14 cellular contexts compared by ENCODE assay signal in the genomic region with DNA sequence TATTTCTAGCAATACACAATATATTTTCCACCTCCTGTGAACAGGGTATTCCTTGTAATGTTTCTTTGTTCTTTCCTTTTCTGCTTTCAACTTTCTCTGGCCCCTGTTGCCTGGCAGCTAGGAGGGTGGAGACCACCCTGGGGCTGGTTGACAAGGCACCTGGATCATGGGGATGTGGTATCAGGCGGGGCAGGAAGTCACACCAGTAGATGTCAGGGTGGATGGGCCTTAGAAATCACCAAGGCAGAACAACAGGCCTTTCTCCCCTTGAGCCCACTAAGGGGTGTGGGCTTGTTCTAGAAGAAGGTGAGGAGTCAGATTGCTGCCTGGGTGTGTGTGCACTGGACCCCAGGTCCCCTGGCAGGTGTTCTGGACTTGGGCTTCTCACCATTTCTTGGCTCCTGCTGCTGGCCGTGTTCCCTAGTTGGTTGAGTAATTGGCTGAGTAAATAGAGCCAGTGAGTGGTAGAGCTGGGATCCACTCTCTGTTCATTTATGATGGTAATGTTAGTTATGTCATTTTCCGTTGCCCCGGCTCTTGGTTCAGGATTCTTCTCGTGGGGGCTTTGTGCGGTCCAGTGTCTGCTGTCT. TPM values are rescaled to one million over a fixed set of nuclear protein-coding genes. Genes with fewer than 3 reads are reported as not detected.
A peak's percentile ranks its signal among the peaks of the same experiment; 100 is the strongest.
DNase-seq lines count a peak whose midpoint lies in the region; ATAC-seq and TF ChIP-seq lines count a peak whose summit lies in the region.
"Had no signal": no experiment of that assay in that cellular context is flagged by ENCODE, and none has a peak within 500 bp of the region (broad histone marks: within the 10 kb centered on the region; RNA-seq: fewer than 3 reads in every experiment).

No MANE protein-coding gene starts in this region.

- peaks cover 48% of the 10 kb centered on the region for H3K4me1 Mint-ChIP-seq in activated CD8-positive, alpha-beta T cell treated with anti-CD3 and anti-CD28 coated beads, Interleukin-2, amount 10 ng/mL, durations not matched to agents 7 days and 5 days (ENCODE audit: low read depth)
- peaks cover 36% of the 10 kb centered on the region for H3K4me1 Mint-ChIP-seq in activated CD8-positive, alpha-beta T cell treated with anti-CD3 and anti-CD28 coated beads for 36 hours (ENCODE audit: low read depth)
- peaks cover 34% of the 10 kb centered on the region for H3K4me1 Mint-ChIP-seq in T-helper 17 cell

- no peaks in the 10 kb centered on the region for H3K36me3 ChIP-seq in uterus
- H3K36me3 ChIP-seq: cardiac muscle cell had no signal

- H3K27me3 Mint-ChIP-seq in activated CD8-positive, alpha-beta T cell treated with anti-CD3 and anti-CD28 coated beads, Interleukin-2, amount 10 ng/mL, durations not matched to agents 7 days and 5 days (ENCODE audit: low read depth), result no peaks in the 10 kb centered on the region
- no peaks in the 10 kb centered on the region for H3K27me3 Mint-ChIP-seq in activated CD8-positive, alpha-beta T cell treated with anti-CD3 and anti-CD28 coated beads for 36 hours
- no peaks in the 10 kb centered on the region for H3K27me3 Mint-ChIP-seq in T-helper 17 cell

- POLR2A ChIA-PET in activated CD8-positive, alpha-beta T cell treated with anti-CD3 and anti-CD28 coated beads, Interleukin-2, amount 10 ng/mL, durations not matched to agents 7 days and 5 days (lab: Charles Lee), result no interaction called here
- POLR2A ChIA-PET in activated CD8-positive, alpha-beta T cell treated with anti-CD3 and anti-CD28 coated beads for 36 hours (lab: Charles Lee), result interaction anchor here (0.9 kb wide), 1 partner anchor 25 kb away, joined by 3 read pairs; a partner anchor contains a TSS

- H3K4me1 ChIP-seq in uterus, result no peaks in the 10 kb centered on the region

- H3K9me3 ChIP-seq in T-helper 17 cell (ENCODE audit: control insufficient read depth, low read length, poor library complexity, severe bottlenecking) (no peaks in the 10 kb centered on the region), uterus (no peaks in the 10 kb centered on the region)
- H3K9me3 ChIP-seq: mucosa of descending colon, psoas muscle had no signal

- H3K36me3 Mint-ChIP-seq in activated CD8-positive, alpha-beta T cell treated with anti-CD3 and anti-CD28 coated beads, Interleukin-2, amount 10 ng/mL, durations not matched to agents 7 days and 5 days (ENCODE audit: low read depth), result peaks cover 9% of the 10 kb centered on the region
- H3K36me3 Mint-ChIP-seq in activated CD8-positive, alpha-beta T cell treated with anti-CD3 and anti-CD28 coated beads for 36 hours (ENCODE audit: low read depth), result peaks cover 5% of the 10 kb centered on the region
- H3K36me3 Mint-ChIP-seq in T-helper 17 cell (ENCODE audit: low read depth), result no peaks in the 10 kb centered on the region

- peak; percentile 33 for DNase-seq in activated CD8-positive, alpha-beta T cell treated with anti-CD3 and anti-CD28 coated beads, Interleukin-2, amount 10 ng/mL, durations not matched to agents 7 days and 5 days
- no peak for DNase-seq in activated CD8-positive, alpha-beta T cell treated with anti-CD3 and anti-CD28 coated beads for 36 hours
- DNase-seq in COR-L47 (lab: John Stamatoyannopoulos, UW), result peak; percentile 8
- DNase-seq in T-helper 17 cell, result no peak
- peak; percentile 86 for DNase-seq in left lobe of liver (ENCODE audit: low spot score)
- DNase-seq in cerebellum (ENCODE audit: low spot score), result no peak
- DNase-seq in uterus, result no peak
- DNase-seq: activated CD4-positive, CD25-positive, alpha-beta regulatory T cell treated with anti-CD3 and anti-CD28 coated beads, Interleukin-2, amount 50 U/mL, for 72 hours; HCEC 1CT; mucosa of descending colon; psoas muscle had no signal

- no peak for TF ChIP-seq POLR2A in uterus (IDR thresholded peaks at IDR 0.05)

- H3K4me3 ChIP-seq in uterus, result no peak overlapping the region
- H3K4me3 ChIP-seq: cardiac muscle cell, mucosa of descending colon, psoas muscle had no signal

- no peak for ATAC-seq in activated CD8-positive, alpha-beta T cell treated with anti-CD3 and anti-CD28 coated beads, Interleukin-2, amount 10 ng/mL, durations not matched to agents 7 days and 5 days
- no peak for ATAC-seq in activated CD8-positive, alpha-beta T cell treated with anti-CD3 and anti-CD28 coated beads for 36 hours
- no peak for ATAC-seq in T-helper 17 cell
- ATAC-seq in left lobe of liver, result peak; percentile 83
- ATAC-seq in HG02763 (IDR thresholded peaks at IDR 0.05; ENCODE audit: unreplicated experiment), result no peak
- ATAC-seq: mucosa of descending colon, Panc1, psoas muscle had no signal

- no peak for TF ChIP-seq CTCF in activated CD8-positive, alpha-beta T cell treated with anti-CD3 and anti-CD28 coated beads for 36 hours (IDR thresholded peaks at IDR 0.05)
- no peak for TF ChIP-seq CTCF in uterus (IDR thresholded peaks at IDR 0.05)

- no peak overlapping the region for H3K27ac ChIP-seq in uterus
- H3K27ac ChIP-seq: cardiac muscle cell, psoas muscle had no signal

- peak overlapping the region; percentile 71 for H3K27ac Mint-ChIP-seq in activated CD8-positive, alpha-beta T cell treated with anti-CD3 and anti-CD28 coated beads, Interleukin-2, amount 10 ng/mL, durations not matched to agents 7 days and 5 days
- H3K27ac Mint-ChIP-seq in activated CD8-positive, alpha-beta T cell treated with anti-CD3 and anti-CD28 coated beads for 36 hours, result no peak overlapping the region
- H3K27ac Mint-ChIP-seq in T-helper 17 cell, result no peak overlapping the region

- H3K27me3 ChIP-seq in uterus, result no peaks in the 10 kb centered on the region
- H3K27me3 ChIP-seq: cardiac muscle cell had no signal

- peak overlapping the region; percentile 42 for H3K4me3 Mint-ChIP-seq in activated CD8-positive, alpha-beta T cell treated with anti-CD3 and anti-CD28 coated beads, Interleukin-2, amount 10 ng/mL, durations not matched to agents 7 days and 5 days
- no peak overlapping the region for H3K4me3 Mint-ChIP-seq in activated CD8-positive, alpha-beta T cell treated with anti-CD3 and anti-CD28 coated beads for 36 hours
- peak overlapping the region; percentile 62 for H3K4me3 Mint-ChIP-seq in T-helper 17 cell

- no peaks in the 10 kb centered on the region for H3K9me3 Mint-ChIP-seq in activated CD8-positive, alpha-beta T cell treated with anti-CD3 and anti-CD28 coated beads, Interleukin-2, amount 10 ng/mL, durations not matched to agents 7 days and 5 days (ENCODE audit: insufficient read depth)
- H3K9me3 Mint-ChIP-seq in activated CD8-positive, alpha-beta T cell treated with anti-CD3 and anti-CD28 coated beads for 36 hours, result no peaks in the 10 kb centered on the region

- intact Hi-C loops in activated CD8-positive, alpha-beta T cell treated with anti-CD3 and anti-CD28 coated beads for 36 hours (cut with micrococcal nuclease), result no loop called here
- intact Hi-C loops in uterus (cut with DNase I; ENCODE audit: low total_unique reads), result no loop called here

- CTCF ChIA-PET in activated CD8-positive, alpha-beta T cell treated with anti-CD3 and anti-CD28 coated beads, Interleukin-2, amount 10 ng/mL, durations not matched to agents 7 days and 5 days (lab: Charles Lee), result no interaction called here
- CTCF ChIA-PET in activated CD8-positive, alpha-beta T cell treated with anti-CD3 and anti-CD28 coated beads for 36 hours (lab: Charles Lee), result interaction anchor here (1.8 kb wide), 1 partner anchor 209 kb away, joined by 5 read pairs; no protein-coding TSS in a partner anchor

RNA-seq across cellular contexts. Expression of a gene that starts 24.9 kb away (rescaled TPM):
- 10 to 100 TPM; 12.7 to 12.9 TPM for total RNA-seq in activated CD8-positive, alpha-beta T cell treated with anti-CD3 and anti-CD28 coated beads, Interleukin-2, amount 10 ng/mL, durations not matched to agents 7 days and 5 days
- 10 to 100 TPM; 13.2 to 13.4 TPM for total RNA-seq in activated CD8-positive, alpha-beta T cell treated with anti-CD3 and anti-CD28 coated beads for 36 hours
- 10 to 100 TPM; 29.0 to 31.4 TPM for total RNA-seq in T-helper 17 cell
- 5.1 TPM for total RNA-seq in left lobe of liver
- total RNA-seq in cerebellum, result 13.1 TPM
- 10 to 100 TPM in 3 of 4 donors, 1 to 10 TPM in 1; 2.6 to 26.7 (median 19.3) TPM for total RNA-seq in uterus

RNA-seq across cellular contexts. Expression of a gene that starts 47.5 kb away (rescaled TPM):
- total RNA-seq in activated CD8-positive, alpha-beta T cell treated with anti-CD3 and anti-CD28 coated beads, Interleukin-2, amount 10 ng/mL, durations not matched to agents 7 days and 5 days, result 10 to 100 TPM; 10.8 to 12.9 TPM
- total RNA-seq in activated CD8-positive, alpha-beta T cell treated with anti-CD3 and anti-CD28 coated beads for 36 hours, result 10 to 100 TPM; 10.5 to 13.4 TPM
- 10 to 100 TPM; 12.1 to 15.3 TPM for total RNA-seq in T-helper 17 cell
- total RNA-seq in left lobe of liver, result 6.0 TPM
- total RNA-seq in cerebellum, result 6.7 TPM
- total RNA-seq in uterus, result 10 to 100 TPM in 1 of 4 donors, 1 to 10 TPM in 3; 2.9 to 14.1 (median 7.7) TPM

Comparison
In these comparisons a context has a peak if more than half of its experiments do, and no peak if none do; other contexts are left out.
1. DNase-seq: peak in activated CD8-positive, alpha-beta T cell treated with anti-CD3 and anti-CD28 coated beads, Interleukin-2, amount 10 ng/mL, durations not matched to agents 7 days and 5 days (single experiment), COR-L47 (single experiment) and left lobe of liver (single experiment); none in activated CD8-positive, alpha-beta T cell treated with anti-CD3 and anti-CD28 coated beads for 36 hours (single experiment), T-helper 17 cell (0 of 3), cerebellum (single experiment) and uterus (0 of 2).